ENCODE assay signal across 16 cellular contexts in the genomic region with DNA sequence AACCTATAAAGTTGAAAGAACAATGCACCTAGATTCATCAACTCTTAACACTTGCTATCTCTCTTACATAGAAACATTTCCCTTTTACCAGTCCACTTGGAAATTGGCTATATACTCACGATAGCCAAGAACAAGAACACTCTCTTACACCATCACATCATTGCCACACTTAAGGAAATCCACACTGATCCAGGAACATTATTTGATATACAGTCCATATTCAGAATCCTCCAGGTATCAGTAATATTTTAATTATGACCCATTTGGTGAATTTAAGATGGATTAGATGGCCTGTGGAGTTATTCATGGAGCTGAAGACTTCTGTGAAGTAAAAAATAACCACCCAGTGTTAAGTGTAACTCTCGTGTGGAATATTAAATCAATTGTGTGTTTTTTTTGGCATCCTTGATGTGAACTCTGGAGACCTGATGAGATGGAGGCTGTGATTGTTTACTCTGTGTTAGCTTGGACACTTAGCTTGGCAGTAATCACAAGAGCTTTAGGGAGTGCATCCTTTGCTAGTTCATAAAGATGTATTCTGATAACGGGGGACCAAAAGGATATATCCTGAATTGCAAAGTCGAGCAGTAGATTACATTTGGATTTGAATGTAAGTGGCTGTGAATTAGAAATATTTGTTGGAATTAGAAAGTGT. TPM values are rescaled to one million over a fixed set of nuclear protein-coding genes. Genes with fewer than 3 reads are reported as not detected.
DNase-seq lines count a peak whose midpoint lies in the region; ATAC-seq and TF ChIP-seq lines count a peak whose summit lies in the region.
"Had no signal": no experiment of that assay in that cellular context is flagged by ENCODE, and none has a peak within 500 bp of the region (broad histone marks: within the 10 kb centered on the region; RNA-seq: fewer than 3 reads in every experiment).

No MANE protein-coding gene starts in this region.

- H3K27ac ChIP-seq in prostate gland = peak overlapping the region; percentile 70 to 80
- peak overlapping the region; percentile 91 for H3K27ac ChIP-seq in vagina
- H3K27ac ChIP-seq: BLaER1, VCaP had no signal

- H3K9me3 ChIP-seq in prostate gland (no peaks in the 10 kb centered on the region), vagina (no peaks in the 10 kb centered on the region)
- H3K9me3 ChIP-seq: BLaER1 had no signal

- WGBS in prostate gland = 32% methylated on average over 4 of the region's 4 CpGs

- no peak for TF ChIP-seq POLR2A in prostate gland (IDR thresholded peaks at IDR 0.05)
- no peak for TF ChIP-seq POLR2A in vagina (IDR thresholded peaks at IDR 0.05)

- intact Hi-C loops in Right ventricle myocardium superior (cut with DNase I) = no loop called here
- intact Hi-C loops in cardiac septum (cut with DNase I) = loop anchor here (5.0 kb wide), 1 partner anchor 49 kb away; no protein-coding TSS in a partner anchor
- intact Hi-C loops in prostate gland (cut with DNase I) = no loop called here
- intact Hi-C loops in vagina (cut with DNase I) = loop anchor here (5.0 kb wide), 1 partner anchor 64 kb away; no protein-coding TSS in a partner anchor

- DNase-seq in Right ventricle myocardium superior = no peak
- no peak for DNase-seq in cardiac septum (ENCODE audit: low spot score)
- DNase-seq in fibroblast of pulmonary artery (ENCODE audit: low read depth) = peak; percentile 31
- no peak for DNase-seq in prostate gland (ENCODE audit: low spot score)
- DNase-seq in vagina (ENCODE audit: extremely low spot score in 2 of 2) = no peak
- DNase-seq in NCI-H526 treated with DMSO at 0.1 percent for 48 hours (lab: John Stamatoyannopoulos, UW) = no peak
- no peak for DNase-seq in NCI-H146 (lab: John Stamatoyannopoulos, UW)
- DNase-seq: activated CD4-positive, alpha-beta T cell treated with anti-CD3 and anti-CD28 coated beads, Interleukin-2, amount 50 U/mL, for 48 hours; endodermal cell; NCI-H1105; NCI-H526; SHP77 treated with DMSO at 0.1 percent for 48 hours; T-helper 1 cell had no signal

- H3K36me3 ChIP-seq in prostate gland = no peaks in the 10 kb centered on the region
- no peaks in the 10 kb centered on the region for H3K36me3 ChIP-seq in vagina
- H3K36me3 ChIP-seq: BLaER1 had no signal

- H3K4me1 ChIP-seq in prostate gland (replicated peaks) (peaks cover 4% of the 10 kb centered on the region), vagina (peaks cover 65% of the 10 kb centered on the region)
- H3K4me1 ChIP-seq: BLaER1 had no signal

- H3K4me3 ChIP-seq in fibroblast of pulmonary artery (replicated peaks; ENCODE audit: low read depth, low read length) (no peak overlapping the region), prostate gland (no peak overlapping the region), vagina (no peak overlapping the region)
- H3K4me3 ChIP-seq: BLaER1 had no signal

- ATAC-seq in Right ventricle myocardium superior (ENCODE audit: poor library complexity) (peak; percentile 18), HG03097 (IDR thresholded peaks at IDR 0.05; ENCODE audit: low FRiP score, unreplicated experiment) (no peak)

- H3K27me3 ChIP-seq in prostate gland (replicated peaks; ENCODE audit: insufficient read depth) = no peaks in the 10 kb centered on the region
- H3K27me3 ChIP-seq in vagina = no peaks in the 10 kb centered on the region
- H3K27me3 ChIP-seq: BLaER1 had no signal

- TF ChIP-seq CTCF in fibroblast of pulmonary artery (IDR thresholded peaks at IDR 0.05; ENCODE audit: low read length, missing control alignments) (no peak), prostate gland (IDR thresholded peaks at IDR 0.05) (no peak), vagina (IDR thresholded peaks at IDR 0.05) (no peak)

RNA-seq across cellular contexts. Expression of gene ABL1, which starts 52.0 kb away (rescaled TPM):
- total RNA-seq in Right ventricle myocardium superior (31.5 TPM), cardiac septum (38.0 TPM), prostate gland (10 to 100 TPM; 48.2 to 73.4 TPM), vagina (68.5 TPM)

Comparison
In these comparisons a context has a peak if more than half of its experiments do, and no peak if none do; other contexts are left out.
1. intact Hi-C loops: an anchor here in cardiac septum (5.0 kb wide) and vagina (5.0 kb wide); none called in Right ventricle myocardium superior and prostate gland.